9 cellular contexts compared by ENCODE assay signal in the genomic region with DNA sequence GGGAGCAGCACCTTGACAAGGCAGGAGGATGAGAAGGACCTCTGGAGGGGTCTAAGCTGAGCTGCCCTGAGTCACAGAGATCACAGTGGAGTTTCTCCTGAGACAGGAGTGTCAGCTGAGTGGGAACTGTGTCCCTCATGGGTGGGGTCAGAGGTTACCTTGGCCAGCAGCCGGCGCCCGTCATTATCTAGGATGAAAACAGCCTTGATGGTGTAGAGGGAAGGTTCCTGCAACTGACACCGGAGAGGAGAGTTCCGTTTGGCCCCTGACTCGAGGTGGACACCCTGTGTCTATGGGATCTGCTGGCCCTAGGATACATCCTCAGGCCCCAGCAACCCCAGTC. TPM values are rescaled to one million over a fixed set of nuclear protein-coding genes. Genes with fewer than 3 reads are reported as not detected.
DNase-seq lines count a peak whose midpoint lies in the region; ATAC-seq, FAIRE-seq and TF ChIP-seq lines count a peak whose summit lies in the region.
"Had no signal": no experiment of that assay in that cellular context is flagged by ENCODE, and none has a peak within 500 bp of the region (broad histone marks: within the 10 kb centered on the region; RNA-seq: fewer than 3 reads in every experiment).

No MANE protein-coding gene starts in this region.

- peak overlapping the region; percentile 34; the same call in 1 of the 2 replicates for H3K27ac ChIP-seq in WERI-Rb-1

- H3K9me3 ChIP-seq in WERI-Rb-1 (ENCODE audit: severe bottlenecking): peaks cover 2% of the 10 kb centered on the region

- no peaks in the 10 kb centered on the region for H3K27me3 ChIP-seq in WERI-Rb-1 (ENCODE audit: insufficient read depth, low read depth, severe bottlenecking)

- H3K4me3 ChIP-seq in WERI-Rb-1 (ENCODE audit: low read depth, low read length) (no peak overlapping the region), fibroblast of villous mesenchyme (ENCODE audit: low read depth, low read length) (peak overlapping the region; percentile 80), retinal pigment epithelial cell (ENCODE audit: low read length) (peak overlapping the region; percentile 67)

- ATAC-seq in GM18873 (IDR thresholded peaks at IDR 0.05; ENCODE audit: low FRiP score, unreplicated experiment) (no peak), GM18909 (IDR thresholded peaks at IDR 0.05; ENCODE audit: poor library complexity, unreplicated experiment) (no peak)

- no peak for FAIRE-seq in GM12892 (lab: Jason Lieb, UNC)

- no peak for TF ChIP-seq POLR2A in GM12892 (IDR thresholded peaks at IDR 0.05; ENCODE audit: low read depth, low read length)

- peak; percentile 33 for DNase-seq in D341Med (ENCODE audit: low spot score)
- no peak for DNase-seq in WERI-Rb-1
- no peak for DNase-seq in fibroblast of villous mesenchyme (ENCODE audit: low read depth)
- DNase-seq in retinal pigment epithelial cell (ENCODE audit: low read depth): no peak
- DNase-seq in GM12892 (ENCODE audit: insufficient read length): no peak
- no peak for DNase-seq in NCI-H2227 treated with DMSO at 0.1 percent for 48 hours (lab: John Stamatoyannopoulos, UW)
- DNase-seq: mesendoderm had no signal

- H3K36me3 ChIP-seq in WERI-Rb-1: no peaks in the 10 kb centered on the region

- TF ChIP-seq CTCF in WERI-Rb-1 (IDR thresholded peaks at IDR 0.05; ENCODE audit: low read depth, low read length) (no peak), fibroblast of villous mesenchyme (IDR thresholded peaks at IDR 0.05; ENCODE audit: insufficient read depth, low read depth, low read length) (no peak), retinal pigment epithelial cell (conservative IDR thresholded peaks at IDR 0.05; ENCODE audit: low read depth, low read length) (no peak)

RNA-seq across cellular contexts. Expression of a gene that starts 0.9 kb away (rescaled TPM):
- total RNA-seq in fibroblast of villous mesenchyme: 61.3 and 75.7 TPM in 2 replicates
- 2.6 TPM for polyA plus RNA-seq in GM12892 (2012; ENCODE audit: missing spikeins)

RNA-seq across cellular contexts. Expression of a gene that starts 11.5 kb away (rescaled TPM):
- total RNA-seq in fibroblast of villous mesenchyme: 110 and 132 TPM in 2 replicates
- polyA plus RNA-seq in GM12892 (2012; ENCODE audit: missing spikeins): 42.1 TPM
